ENCODE assay signal across 2 cellular contexts in genomic region chr2:169928463-169928864, GRCh38.
TF ChIP-seq lines count a peak whose summit lies in the region.

No MANE protein-coding gene starts in this region.

TF ChIP-seq in HCT116, 20 proteins besides CTCF, POLR2A, EP300 and RAD21:
- TF ChIP-seq SIN3A (IDR thresholded peaks at IDR 0.05; ENCODE audit: low read depth) (no peak), REST (IDR thresholded peaks at IDR 0.05; ENCODE audit: low read depth) (no peak), ZNF274 (IDR thresholded peaks at IDR 0.05; ENCODE audit: low read depth, low read length) (no peak), SRF (IDR thresholded peaks at IDR 0.05; ENCODE audit: low read depth) (no peak), POLR2AphosphoS5 (IDR thresholded peaks at IDR 0.05; ENCODE audit: low read depth, low read length) (no peak), EZH2phosphoT487 (IDR thresholded peaks at IDR 0.05; ENCODE audit: borderline replicate concordance) (no peak), EGR1 (IDR thresholded peaks at IDR 0.05; ENCODE audit: low read depth) (no peak), TCF7L2 (IDR thresholded peaks at IDR 0.05; ENCODE audit: borderline replicate concordance, extremely low read depth, insufficient read depth, insufficient read length) (no peak), YY1 (IDR thresholded peaks at IDR 0.05; ENCODE audit: extremely low read depth, insufficient replicate concordance, low read depth, low read length) (no peak), ELF1 (IDR thresholded peaks at IDR 0.05; ENCODE audit: borderline replicate concordance, low read depth) (no peak), CBX3 (IDR thresholded peaks at IDR 0.05; ENCODE audit: low read depth) (no peak), ATF3 (IDR thresholded peaks at IDR 0.05) (no peak), JUND (IDR thresholded peaks at IDR 0.05) (no peak), ZBTB33 (IDR thresholded peaks at IDR 0.05; ENCODE audit: extremely low read depth, insufficient replicate concordance, low read length) (no peak), EZH2 (IDR thresholded peaks at IDR 0.05) (no peak), SP1 (IDR thresholded peaks at IDR 0.05; ENCODE audit: low read depth) (no peak), FOSL1 (IDR thresholded peaks at IDR 0.05; ENCODE audit: low read depth) (no peak), MAX (IDR thresholded peaks at IDR 0.05) (no peak), CEBPB (IDR thresholded peaks at IDR 0.05; ENCODE audit: low read depth) (no peak), ZFX (IDR thresholded peaks at IDR 0.05) (no peak)

TF ChIP-seq in H1, 55 proteins besides CTCF, POLR2A, EP300 and RAD21:
- TF ChIP-seq MAFK (IDR thresholded peaks at IDR 0.05; ENCODE audit: low read depth, low read length) (peak; percentile 85), RXRA (IDR thresholded peaks at IDR 0.05; ENCODE audit: insufficient read depth, low read depth, low read length) (no peak)
TF ChIP-seq in H1: peak in this region for 1.
